ENCODE assay signal across 19 cellular contexts in genomic region chr2:102505290-102505689, GRCh38. TPM values are rescaled to one million over a fixed set of nuclear protein-coding genes. Genes with fewer than 3 reads are reported as not detected.
DNase-seq lines count a peak whose midpoint lies in the region; ATAC-seq and TF ChIP-seq lines count a peak whose summit lies in the region.
"Had no signal": no experiment of that assay in that cellular context is flagged by ENCODE, and none has a peak within 500 bp of the region (broad histone marks: within the 10 kb centered on the region; RNA-seq: fewer than 3 reads in every experiment).

No MANE protein-coding gene starts in this region.

- TF ChIP-seq EP300 in transverse colon (IDR thresholded peaks at IDR 0.05; ENCODE audit: low read depth): no peak

- peak overlapping the region in 2 of 4 donors; percentile 5 to 7 for H3K4me3 ChIP-seq in transverse colon
- H3K4me3 ChIP-seq in A673 (ENCODE audit: low read depth, low read length, poor library complexity, severe bottlenecking): no peak overlapping the region
- H3K4me3 ChIP-seq: gastrocnemius medialis, suprapubic skin had no signal

- H3K27me3 ChIP-seq in transverse colon (no peaks in the 10 kb centered on the region), A673 (replicated peaks; ENCODE audit: insufficient read depth, low read depth, low read length, poor library complexity) (no peaks in the 10 kb centered on the region)
- H3K27me3 ChIP-seq: gastrocnemius medialis, neutrophil, suprapubic skin had no signal

- POLR2A ChIA-PET in A673 (lab: Charles Lee; ENCODE audit: low non-redundant PET): no interaction called here

- BruUV-seq in A673 (replicated peaks; lab: Mats Ljungman, UMichigan): no TSS peak

- peak; percentile 27 for DNase-seq in NCI-H345 (lab: John Stamatoyannopoulos, UW)
- DNase-seq in NCI-H345 treated with DMSO at 0.1 percent for 48 hours (lab: John Stamatoyannopoulos, UW; ENCODE audit: unreplicated experiment): no peak
- peak; percentile 77 for DNase-seq in NOMO-1 treated with DMSO at 0.1 percent for 48 hours (lab: John Stamatoyannopoulos, UW; ENCODE audit: unreplicated experiment)
- peak; percentile 37 for DNase-seq in iPS-NIHi11 (ENCODE audit: low spot score)
- DNase-seq in transverse colon: peak; percentile 45
- DNase-seq in A673 (ENCODE audit: low spot score): no peak
- DNase-seq: activated CD4-positive, alpha-beta memory T cell treated with anti-CD3 and anti-CD28 coated beads, Interleukin-2, amount 10 ng/mL, durations not matched to agents 7 days and 5 days; amniotic stem cell; cerebellar nuclear complex; gastrocnemius medialis; mesenchymal stem cell; right cardiac atrium; stimulated activated CD4-positive, alpha-beta T cell treated with anti-CD3 and anti-CD28 coated beads, Interleukin-2, amount 100 ng/mL, for 24 hours had no signal

- H3K4me1 ChIP-seq in transverse colon (peaks cover 0 to 3% (median 2%) of the 10 kb centered on the region in 4 donors), A673 (ENCODE audit: insufficient read depth, low read length, poor library complexity, severe bottlenecking) (no peaks in the 10 kb centered on the region)
- H3K4me1 ChIP-seq: gastrocnemius medialis, suprapubic skin had no signal

- intact Hi-C loops in transverse colon (cut with DNase I; ENCODE audit: low total_unique reads): no loop called here
- intact Hi-C loops in A673 (cut with micrococcal nuclease; ENCODE audit: unreplicated experiment): no loop called here

- no peak for TF ChIP-seq CTCF in transverse colon (IDR thresholded peaks at IDR 0.05)
- no peak for TF ChIP-seq CTCF in A673 (conservative IDR thresholded peaks at IDR 0.05; ENCODE audit: low read depth, low read length)

- no peak for TF ChIP-seq POLR2A in transverse colon (IDR thresholded peaks at IDR 0.05)

- CTCF ChIA-PET in A673 (lab: Charles Lee): no interaction called here

- ATAC-seq in HG02840 (IDR thresholded peaks at IDR 0.05; ENCODE audit: low FRiP score, unreplicated experiment) (no peak), GM21528 (IDR thresholded peaks at IDR 0.05; ENCODE audit: low FRiP score, unreplicated experiment) (no peak)
- ATAC-seq: activated T-helper 17 cell treated with anti-CD3 and anti-CD28 coated beads, Interleukin-2, amount 50 U/mL, for 72 hours; gastrocnemius medialis; right cardiac atrium had no signal

- H3K27ac ChIP-seq in transverse colon: peak overlapping the region in 1 of 4 donors; percentile 70
- H3K27ac ChIP-seq in A673 (ENCODE audit: low read depth, low read length, poor library complexity, severe bottlenecking): no peak overlapping the region
- H3K27ac ChIP-seq: C4-2B, gastrocnemius medialis, neutrophil, suprapubic skin had no signal

- in situ Hi-C loops in transverse colon (cut with MboI; ENCODE audit: low pct_ligation_motif_present in 1 of 4, low pct_unique_long_range_greater_than_20kb in 1 of 4, low sequenced_read_pairs in 3 of 4): no loop called here

- H3K36me3 ChIP-seq in transverse colon (no peaks in the 10 kb centered on the region), A673 (ENCODE audit: insufficient read depth, low read length, poor library complexity, severe bottlenecking) (no peaks in the 10 kb centered on the region)
- H3K36me3 ChIP-seq: gastrocnemius medialis, neutrophil, suprapubic skin had no signal

- H3K9me3 ChIP-seq in transverse colon (no peaks in the 10 kb centered on the region), A673 (ENCODE audit: low read depth, low read length, poor library complexity, severe bottlenecking) (no peaks in the 10 kb centered on the region)
- H3K9me3 ChIP-seq: gastrocnemius medialis, neutrophil, suprapubic skin had no signal

- 38 to 82% methylated on average over 3 to 10 of the region's 10 CpGs for WGBS in transverse colon (ENCODE audit: low coverage in 1 of 2), 2 donors

RNA-seq across cellular contexts. Expression of gene SLC9A4, which starts 32.3 kb away (rescaled TPM):
- total RNA-seq in transverse colon: not detected
- total RNA-seq in A673 (2021): 0.11 and 0.17 TPM in 2 replicates
- total RNA-seq: gastrocnemius medialis, right cardiac atrium had no signal

Comparison
In these comparisons a context has a peak if more than half of its experiments do, and no peak if none do; other contexts are left out.
1. DNase-seq: peak in NCI-H345 (single experiment), NOMO-1 treated with DMSO at 0.1 percent for 48 hours (single experiment), iPS-NIHi11 (single experiment) and transverse colon (single experiment); none in NCI-H345 treated with DMSO at 0.1 percent for 48 hours (single experiment) and A673 (single experiment).